9 cellular contexts compared by ENCODE assay signal in the genomic region with DNA sequence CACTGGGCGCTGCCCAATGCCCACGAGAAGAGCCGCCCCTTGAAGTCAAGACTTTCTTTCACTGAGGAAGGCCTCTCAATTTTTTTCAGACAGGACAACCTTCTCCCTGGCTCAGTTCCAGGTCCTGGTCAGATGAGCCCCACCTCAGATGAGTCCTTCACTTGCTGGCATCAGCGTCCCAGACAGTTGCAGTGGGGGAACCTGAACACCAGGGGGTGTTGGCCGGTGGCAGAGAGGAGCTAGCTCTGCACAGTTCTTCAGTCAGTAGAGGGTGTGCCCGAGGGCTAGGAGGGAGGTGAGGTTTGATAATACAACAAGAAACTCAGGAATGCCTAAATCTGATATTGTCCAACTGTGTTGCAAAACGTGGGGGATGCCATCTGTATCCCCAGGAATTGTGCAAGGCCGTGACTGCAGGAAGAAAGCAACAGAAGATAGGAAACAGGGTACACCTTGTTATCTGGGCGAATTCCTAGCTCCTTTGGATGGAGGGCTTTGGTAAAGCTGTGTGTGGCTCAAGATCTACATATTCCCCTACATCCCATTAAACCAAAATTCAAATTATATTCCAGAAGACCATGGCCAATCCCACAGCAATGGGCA. TPM values are rescaled to one million over a fixed set of nuclear protein-coding genes. Genes with fewer than 3 reads are reported as not detected.
A peak's percentile ranks its signal among the peaks of the same experiment; 100 is the strongest.
DNase-seq lines count a peak whose midpoint lies in the region; ATAC-seq, FAIRE-seq and TF ChIP-seq lines count a peak whose summit lies in the region.
"Had no signal": no experiment of that assay in that cellular context is flagged by ENCODE, and none has a peak within 500 bp of the region (broad histone marks: within the 10 kb centered on the region; RNA-seq: fewer than 3 reads in every experiment).

No MANE protein-coding gene starts in this region.

- no peak overlapping the region for H3K4me3 Mint-ChIP-seq in astrocyte (ENCODE audit: unreplicated experiment)

- H3K27me3 ChIP-seq in astrocyte (ENCODE audit: insufficient read depth, low read length) (no peaks in the 10 kb centered on the region), left lung (no peaks in the 10 kb centered on the region)

- H3K4me2 ChIP-seq in astrocyte (ENCODE audit: low read length), result no peak overlapping the region

- peaks cover 31% of the 10 kb centered on the region for H3K9me3 Mint-ChIP-seq in astrocyte (ENCODE audit: unreplicated experiment)

- H3K4me1 Mint-ChIP-seq in astrocyte (ENCODE audit: low read depth, unreplicated experiment), result no peaks in the 10 kb centered on the region

- no peaks in the 10 kb centered on the region for H4K20me1 ChIP-seq in astrocyte (ENCODE audit: insufficient read depth, low read length)

- FAIRE-seq in astrocyte (lab: Jason Lieb, UNC), result no peak

- peak; percentile 16 for TF ChIP-seq CTCF in astrocyte (IDR thresholded peaks at IDR 0.05; ENCODE audit: insufficient read depth, low read depth, low read length)
- TF ChIP-seq CTCF in left lung (IDR thresholded peaks at IDR 0.05), result peak; percentile 42 to 87

- no peak overlapping the region for H2AFZ ChIP-seq in astrocyte (ENCODE audit: low read depth, low read length)

- peaks cover 5% of the 10 kb centered on the region for H3K27me3 Mint-ChIP-seq in astrocyte (ENCODE audit: low read depth, unreplicated experiment)

- H3K36me3 Mint-ChIP-seq in astrocyte (ENCODE audit: low read depth, unreplicated experiment), result no peaks in the 10 kb centered on the region

- H3K27ac ChIP-seq in astrocyte (ENCODE audit: low read depth, low read length) (no peak overlapping the region), left lung (no peak overlapping the region)

- H3K4me3 ChIP-seq in astrocyte (ENCODE audit: insufficient read depth, low read depth, low read length) (no peak overlapping the region), left lung (no peak overlapping the region)

- in situ Hi-C loops in G401 (cut with HindIII; ENCODE audit: low sequenced_read_pairs), result no loop called here

- H3K36me3 ChIP-seq in astrocyte (ENCODE audit: insufficient read depth, low read length) (no peaks in the 10 kb centered on the region), left lung (no peaks in the 10 kb centered on the region)

- H3K9me3 ChIP-seq in astrocyte (ENCODE audit: insufficient read depth, low read depth, low read length) (no peaks in the 10 kb centered on the region), left lung (peaks cover 0 to 9% of the 10 kb centered on the region in 2 donors)

- no peak overlapping the region for H3K9ac ChIP-seq in astrocyte (ENCODE audit: low read length)

- no peaks in the 10 kb centered on the region for H3K79me2 ChIP-seq in astrocyte (ENCODE audit: insufficient read depth, low read length)

- H3K27ac Mint-ChIP-seq in astrocyte (ENCODE audit: unreplicated experiment), result no peak overlapping the region

- ATAC-seq in HG03045 (IDR thresholded peaks at IDR 0.05; ENCODE audit: unreplicated experiment) (peak; percentile 55), left lung (peak; percentile 96)

- peak; percentile 1 for DNase-seq in G401 (ENCODE audit: low spot score)
- peak; percentile 36 to 72 (median 66) for DNase-seq in T-helper 2 cell
- no peak for DNase-seq in astrocyte (ENCODE audit: low read depth)
- peak; percentile 78 to 90 for DNase-seq in left lung
- peak; percentile 59 to 74 for DNase-seq in stimulated activated CD8-positive, alpha-beta memory T cell treated with anti-CD3 and anti-CD28 coated beads, Interleukin-2, amount 100 ng/mL, for 48 hours (ENCODE audit: low read depth in 2 of 2)
- DNase-seq in putamen (ENCODE audit: low spot score), result no peak
- DNase-seq in retina, result no peak

- intact Hi-C loops in left lung (cut with DNase I), result loop anchor here in 1 of 2 donors (10.0 kb wide), 1 partner anchor 148 kb away; no protein-coding TSS in a partner anchor

- H3K4me1 ChIP-seq in astrocyte (ENCODE audit: insufficient read depth, low read length) (no peaks in the 10 kb centered on the region), left lung (peaks cover 0 to 17% of the 10 kb centered on the region in 2 donors)

RNA-seq across cellular contexts. Expression of gene CCR3, which starts 34.3 kb away (rescaled TPM):
- total RNA-seq in G401 (2014; rRNA removed; shearing (Covaris generic)), result 1.1 and 11.5 TPM in 2 replicates
- total RNA-seq in astrocyte (not detected in 2 replicates), left lung (under 1 TPM in 1 of 2 donors, not detected in 1; 0.20 TPM)
- total RNA-seq: activated CD8-positive, alpha-beta memory T cell treated with anti-CD3 and anti-CD28 coated beads for 36 hours had no signal

Comparison
In these comparisons a context has a peak if more than half of its experiments do, and no peak if none do; other contexts are left out.
1. DNase-seq: peak in G401 (single experiment), T-helper 2 cell (5 of 5), left lung (2 of 2) and stimulated activated CD8-positive, alpha-beta memory T cell treated with anti-CD3 and anti-CD28 coated beads, Interleukin-2, amount 100 ng/mL, for 48 hours (2 of 2); none in astrocyte (single experiment), putamen (single experiment) and retina (single experiment).